Comparison of ENCODE assay signal across 8 cellular contexts in the genomic region with DNA sequence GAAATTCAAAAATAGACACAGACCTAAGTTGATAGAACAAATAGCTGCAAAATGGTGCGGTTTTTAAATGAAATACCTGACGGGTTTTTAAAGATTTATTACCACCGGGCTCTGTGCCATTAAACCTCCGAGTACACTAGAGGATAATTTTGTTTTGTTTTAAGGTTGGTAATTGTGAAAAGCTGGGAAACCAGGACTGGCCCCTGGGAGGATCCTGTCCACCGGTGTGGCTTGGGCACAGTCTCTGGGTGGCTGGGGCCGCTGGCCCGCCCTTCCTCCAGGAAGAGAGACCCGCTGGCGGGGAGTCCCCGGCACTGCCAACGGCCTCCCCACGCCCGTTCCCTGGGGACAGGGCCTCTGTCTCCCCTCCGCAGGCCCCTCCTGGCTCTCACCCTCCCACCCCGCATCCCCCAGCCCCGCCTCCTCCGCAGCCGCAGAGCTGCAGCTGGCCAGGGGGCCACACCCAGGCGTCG. TPM values are rescaled to one million over a fixed set of nuclear protein-coding genes. Genes with fewer than 3 reads are reported as not detected.
DNase-seq lines count a peak whose midpoint lies in the region; ATAC-seq, FAIRE-seq and TF ChIP-seq lines count a peak whose summit lies in the region.

No MANE protein-coding gene starts in this region.

- H3K27me3 ChIP-seq in BJ (ENCODE audit: control insufficient read depth, insufficient read depth, low read length): 0 out of 2 replicates have a peak, but pooled peaks cover 2% of the 10 kb centered on the region
- peaks cover 35% of the 10 kb centered on the region for H3K27me3 ChIP-seq in HL-60 (ENCODE audit: insufficient read depth, poor library complexity, severe bottlenecking)
- no peaks in the 10 kb centered on the region for H3K27me3 ChIP-seq in right cardiac atrium (ENCODE audit: control insufficient read depth, insufficient read depth)

- H3K27ac ChIP-seq in HL-60 (replicated peaks) (no peak overlapping the region), right cardiac atrium (ENCODE audit: low read length) (peak overlapping the region; percentile 59)

- peaks cover 14% of the 10 kb centered on the region for H3K4me1 ChIP-seq in right cardiac atrium (ENCODE audit: control insufficient read depth, insufficient read depth, low read length)

- no peak overlapping the region for H3K27ac Mint-ChIP-seq in activated CD4-positive, alpha-beta memory T cell treated with anti-CD3 and anti-CD28 coated beads, Interleukin-2, amount 10 ng/mL, durations not matched to agents 7 days and 5 days
- peak overlapping the region; percentile 33 for H3K27ac Mint-ChIP-seq in stimulated activated memory B cell treated with anti-CD40 and anti-IgM and Interleukin-4, amounts not matched to agents 10 μg/mL and 1 μg/mL and 100 μg/mL, for 72 hours

- no peaks in the 10 kb centered on the region for H3K9me3 ChIP-seq in right cardiac atrium (ENCODE audit: control insufficient read depth, low read length)

- peaks cover 62% of the 10 kb centered on the region for H3K27me3 Mint-ChIP-seq in activated CD4-positive, alpha-beta memory T cell treated with anti-CD3 and anti-CD28 coated beads, Interleukin-2, amount 10 ng/mL, durations not matched to agents 7 days and 5 days
- H3K27me3 Mint-ChIP-seq in stimulated activated memory B cell treated with anti-CD40 and anti-IgM and Interleukin-4, amounts not matched to agents 10 μg/mL and 1 μg/mL and 100 μg/mL, for 72 hours: peaks cover 87% of the 10 kb centered on the region

- H3K9me3 Mint-ChIP-seq in activated CD4-positive, alpha-beta memory T cell treated with anti-CD3 and anti-CD28 coated beads, Interleukin-2, amount 10 ng/mL, durations not matched to agents 7 days and 5 days: no peaks in the 10 kb centered on the region
- H3K9me3 Mint-ChIP-seq in stimulated activated memory B cell treated with anti-CD40 and anti-IgM and Interleukin-4, amounts not matched to agents 10 μg/mL and 1 μg/mL and 100 μg/mL, for 72 hours: no peaks in the 10 kb centered on the region

- H3K36me3 Mint-ChIP-seq in activated CD4-positive, alpha-beta memory T cell treated with anti-CD3 and anti-CD28 coated beads, Interleukin-2, amount 10 ng/mL, durations not matched to agents 7 days and 5 days (ENCODE audit: low read depth): no peaks in the 10 kb centered on the region
- no peaks in the 10 kb centered on the region for H3K36me3 Mint-ChIP-seq in stimulated activated memory B cell treated with anti-CD40 and anti-IgM and Interleukin-4, amounts not matched to agents 10 μg/mL and 1 μg/mL and 100 μg/mL, for 72 hours

- no peak for DNase-seq in BJ (ENCODE audit: low read depth)
- no peak for DNase-seq in HL-60 (ENCODE audit: low read depth in 1 of 2, low spot score in 1 of 2)
- DNase-seq in activated CD4-positive, alpha-beta memory T cell treated with anti-CD3 and anti-CD28 coated beads, Interleukin-2, amount 10 ng/mL, durations not matched to agents 7 days and 5 days: no peak
- DNase-seq in right cardiac atrium: peak in 2 of 3 donors; percentile 75 to 83
- DNase-seq in frontal cortex (ENCODE audit: low spot score in 2 of 2): no peak
- no peak for DNase-seq in activated CD4-positive, alpha-beta T cell treated with anti-CD3 and anti-CD28 coated beads for 1 hour

- TF ChIP-seq CTCF in BJ (IDR thresholded peaks at IDR 0.05; ENCODE audit: insufficient read depth, low read depth, low read length): no peak
- no peak for TF ChIP-seq CTCF in HL-60 (IDR thresholded peaks at IDR 0.05; ENCODE audit: insufficient read depth, low read length)

- no peaks in the 10 kb centered on the region for H3K36me3 ChIP-seq in BJ (ENCODE audit: control insufficient read depth, insufficient read depth, low read length)

- H3K4me1 Mint-ChIP-seq in activated CD4-positive, alpha-beta memory T cell treated with anti-CD3 and anti-CD28 coated beads, Interleukin-2, amount 10 ng/mL, durations not matched to agents 7 days and 5 days: peaks cover 14% of the 10 kb centered on the region
- peaks cover 33% of the 10 kb centered on the region for H3K4me1 Mint-ChIP-seq in stimulated activated memory B cell treated with anti-CD40 and anti-IgM and Interleukin-4, amounts not matched to agents 10 μg/mL and 1 μg/mL and 100 μg/mL, for 72 hours

- H3K4me3 Mint-ChIP-seq in activated CD4-positive, alpha-beta memory T cell treated with anti-CD3 and anti-CD28 coated beads, Interleukin-2, amount 10 ng/mL, durations not matched to agents 7 days and 5 days: peak overlapping the region; percentile 20
- peak overlapping the region; percentile 89 for H3K4me3 Mint-ChIP-seq in stimulated activated memory B cell treated with anti-CD40 and anti-IgM and Interleukin-4, amounts not matched to agents 10 μg/mL and 1 μg/mL and 100 μg/mL, for 72 hours

- ATAC-seq in GM19043 (IDR thresholded peaks at IDR 0.05; ENCODE audit: low read depth, unreplicated experiment): peak; percentile 43
- peak; percentile 57 for ATAC-seq in right cardiac atrium
- peak; percentile 74 for ATAC-seq in stimulated activated memory B cell treated with anti-CD40 and anti-IgM and Interleukin-4, amounts not matched to agents 10 μg/mL and 1 μg/mL and 100 μg/mL, for 72 hours

- no peak for FAIRE-seq in frontal cortex (lab: Jason Lieb, UNC)

- intact Hi-C loops in right cardiac atrium (cut with DNase I): no loop called here

- 5% methylated on average over 20 of the region's 20 CpGs for WGBS in right cardiac atrium

- H3K4me3 ChIP-seq in BJ (ENCODE audit: low read depth, low read length) (peak overlapping the region; percentile 51), HL-60 (replicated peaks; ENCODE audit: insufficient read depth, low read length) (peak overlapping the region; percentile 37), right cardiac atrium (ENCODE audit: low read length) (peak overlapping the region; percentile 82)

- POLR2A ChIA-PET in BJ (lab: Charles Lee): interaction anchor here (0.7 kb wide), 1 partner anchor 35 kb away, joined by 10 read pairs; no protein-coding TSS in a partner anchor
- POLR2A ChIA-PET in activated CD4-positive, alpha-beta memory T cell treated with anti-CD3 and anti-CD28 coated beads, Interleukin-2, amount 10 ng/mL, durations not matched to agents 7 days and 5 days (lab: Charles Lee): no interaction called here

- CTCF ChIA-PET in BJ (lab: Yijun Ruan, JAX): interaction anchor here (2.7 to 6.5 kb wide), 4 partner anchors 13 to 52 kb away, joined by 14 to 48 read pairs (median 20); partner anchors contain the start of gene KCNJ5
- CTCF ChIA-PET in activated CD4-positive, alpha-beta memory T cell treated with anti-CD3 and anti-CD28 coated beads, Interleukin-2, amount 10 ng/mL, durations not matched to agents 7 days and 5 days (lab: Charles Lee): interaction anchor here (1.1 to 6.4 kb wide), 2 partner anchors 20 to 51 kb away, joined by 4 to 59 read pairs; no protein-coding TSS in a partner anchor

RNA-seq across cellular contexts. Expression of gene KCNJ5, which starts 13.8 kb away (rescaled TPM):
- polyA plus RNA-seq in BJ (2011; rRNA removed) (not detected in 2 replicates), right cardiac atrium (15.8 TPM)
- not detected in 2 replicates for polyA minus RNA-seq in BJ (2011; rRNA and poly(A)+ RNA removed)
- not detected for total RNA-seq in activated CD4-positive, alpha-beta memory T cell treated with anti-CD3 and anti-CD28 coated beads, Interleukin-2, amount 10 ng/mL, durations not matched to agents 7 days and 5 days
- total RNA-seq in right cardiac atrium (10 to 100 TPM in 3 of 4 donors, 1 to 10 TPM in 1; 9.3 to 30.0 (median 24.0) TPM), frontal cortex (0.82 TPM)

RNA-seq across cellular contexts. Expression of gene TP53AIP1, which starts 37.8 kb away (rescaled TPM):
- polyA plus RNA-seq in BJ (2011; rRNA removed) (not detected in 2 replicates), right cardiac atrium (0.05 TPM)
- polyA minus RNA-seq in BJ (2011; rRNA and poly(A)+ RNA removed): not detected in 2 replicates
- total RNA-seq in activated CD4-positive, alpha-beta memory T cell treated with anti-CD3 and anti-CD28 coated beads, Interleukin-2, amount 10 ng/mL, durations not matched to agents 7 days and 5 days: not detected
- total RNA-seq in right cardiac atrium (not detected), frontal cortex (0.41 TPM)

RNA-seq across cellular contexts. Expression of gene KCNJ1, which starts 37.8 kb away (rescaled TPM):
- not detected in 2 replicates for polyA plus RNA-seq in BJ (2011; rRNA removed)
- not detected in 2 replicates for polyA minus RNA-seq in BJ (2011; rRNA and poly(A)+ RNA removed)
- total RNA-seq in activated CD4-positive, alpha-beta memory T cell treated with anti-CD3 and anti-CD28 coated beads, Interleukin-2, amount 10 ng/mL, durations not matched to agents 7 days and 5 days: not detected
- total RNA-seq in right cardiac atrium: under 1 TPM in 1 of 4 donors, not detected in 3; 0.17 TPM
- polyA plus RNA-seq in right cardiac atrium: 0.09 TPM
- total RNA-seq in frontal cortex: not detected

Comparison
In these comparisons a context has a peak if more than half of its experiments do, and no peak if none do; other contexts are left out.
1. DNase-seq: peak in right cardiac atrium (2 of 3); none in BJ (single experiment), HL-60 (0 of 2), activated CD4-positive, alpha-beta memory T cell treated with anti-CD3 and anti-CD28 coated beads, Interleukin-2, amount 10 ng/mL, durations not matched to agents 7 days and 5 days (single experiment), frontal cortex (0 of 2) and activated CD4-positive, alpha-beta T cell treated with anti-CD3 and anti-CD28 coated beads for 1 hour (single experiment).
2. Peak in every context shown above with its lines, with median percentiles within 50 percentile points of each other: H3K4me3 ChIP-seq and ATAC-seq.